ENCODE assay signal across 1 cellular context in the genomic region with DNA sequence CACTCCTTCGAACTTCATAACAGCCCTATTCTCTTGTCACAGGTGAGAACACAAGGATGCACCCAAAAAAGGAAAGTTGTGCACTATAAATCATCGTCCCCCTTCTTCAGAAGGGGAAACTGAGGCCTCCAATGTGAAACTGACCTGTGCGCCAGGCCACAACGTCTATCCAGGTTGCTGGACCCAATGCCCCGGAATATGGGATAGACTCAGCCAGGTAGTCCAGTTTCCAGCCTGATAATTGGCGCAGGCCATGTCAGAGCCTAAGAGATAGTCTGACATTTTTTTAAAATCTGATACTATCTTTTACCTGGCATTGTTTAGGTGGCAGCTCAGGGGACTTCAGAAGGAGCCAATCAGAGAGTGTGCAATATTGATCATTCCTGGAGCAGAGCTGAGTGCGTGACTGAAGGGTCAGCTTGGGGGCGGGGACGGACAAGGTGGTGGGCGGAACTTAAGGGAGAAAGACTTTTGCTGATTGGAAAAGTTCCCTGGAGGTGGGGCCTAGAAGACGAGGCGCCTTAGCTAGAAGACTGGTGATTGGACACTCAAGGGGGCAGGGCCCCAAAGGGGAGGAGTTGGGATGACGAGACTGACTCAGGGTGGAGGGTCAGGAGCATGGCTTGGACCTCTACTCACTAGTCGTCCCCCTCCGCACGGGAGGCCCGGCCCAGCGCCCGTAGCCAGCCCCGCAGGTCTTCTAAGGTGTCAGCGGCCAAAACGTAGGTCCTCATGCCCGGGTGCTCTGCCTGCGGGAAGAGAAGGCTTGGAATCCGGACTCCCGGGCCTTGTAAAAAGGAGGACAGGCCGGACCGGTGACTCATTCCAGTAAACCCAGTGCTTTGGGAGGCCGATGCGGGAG.
A peak's percentile ranks its signal among the peaks of the same experiment; 100 is the strongest.
TF ChIP-seq lines count a peak whose summit lies in the region.

No MANE protein-coding gene starts in this region.

TF ChIP-seq in K562, 482 proteins besides CTCF, POLR2A, EP300 and RAD21 (continued from another document and continues in another):
- TF ChIP-seq NFIC (IDR thresholded peaks at IDR 0.05) (no peak), SRF (CRISPR knock-in tag; IDR thresholded peaks at IDR 0.05) (peak in 1 of 2 experiments; percentile 76; a peak in 1 of 4 replicates), ZNF253 (CRISPR knock-in tag; conservative IDR thresholded peaks at IDR 0.05) (no peak), CC2D1A (IDR thresholded peaks at IDR 0.05) (no peak), NFXL1 (CRISPR knock-in tag; IDR thresholded peaks at IDR 0.05) (no peak), BRF1 (IDR thresholded peaks at IDR 0.05; ENCODE audit: borderline replicate concordance, extremely low read depth, insufficient read length) (no peak), ZNF76 (CRISPR knock-in tag; IDR thresholded peaks at IDR 0.05; ENCODE audit: borderline replicate concordance) (no peak), MXI1 (IDR thresholded peaks at IDR 0.05; ENCODE audit: low read depth, low read length) (no peak), ZBTB7A (IDR thresholded peaks at IDR 0.05; ENCODE audit: borderline replicate concordance, control insufficient read depth, low read depth, low read length) (peak; percentile 30; the same call in 1 of the 2 replicates), BCOR (IDR thresholded peaks at IDR 0.05) (0 out of 2 replicates have a peak, but pooled peaks have one; percentile 16), KLF10 (CRISPR knock-in tag; IDR thresholded peaks at IDR 0.05) (no peak), EHMT2 (IDR thresholded peaks at IDR 0.05) (no peak), TFAM (CRISPR knock-in tag; conservative IDR thresholded peaks at IDR 0.05) (no peak), NEUROD1 (IDR thresholded peaks at IDR 0.05; ENCODE audit: borderline replicate concordance, low read depth, low read length, partially characterized antibody) (peak; percentile 15), POLR2B (IDR thresholded peaks at IDR 0.05; ENCODE audit: low read depth, partially characterized antibody) (no peak), ELF2 (CRISPR knock-in tag; IDR thresholded peaks at IDR 0.05) (no peak), FOXJ2 (tag; IDR thresholded peaks at IDR 0.05) (no peak), CHD4 (IDR thresholded peaks at IDR 0.05; ENCODE audit: insufficient read depth, insufficient replicate concordance, low read depth, low read length, poor library complexity, severe bottlenecking) (no peak), SP1 (CRISPR knock-in tag; IDR thresholded peaks at IDR 0.05) (peak; percentile 85), ATF1 (CRISPR knock-in tag; IDR thresholded peaks at IDR 0.05) (no peak), ATF1 (tag; IDR thresholded peaks at IDR 0.05) (peak; percentile 84), NR2C1 (IDR thresholded peaks at IDR 0.05) (0 out of 2 replicates have a peak, but pooled peaks have one; percentile 6), NR2C1 (tag; IDR thresholded peaks at IDR 0.05) (no peak), HDAC8 (tag; IDR thresholded peaks at IDR 0.05) (no peak), ATF7 (IDR thresholded peaks at IDR 0.05) (peak; percentile 83), GATAD2B (IDR thresholded peaks at IDR 0.05; ENCODE audit: borderline replicate concordance) (no peak), SMAD3 (CRISPR knock-in tag; conservative IDR thresholded peaks at IDR 0.05) (no peak), JUN (IDR thresholded peaks at IDR 0.05; ENCODE audit: borderline replicate concordance, low read depth, low read length) (0 out of 2 replicates have a peak, but pooled peaks have one; percentile 16), JUN (CRISPR knock-in tag; IDR thresholded peaks at IDR 0.05; ENCODE audit: borderline replicate concordance) (no peak), ILF3 (IDR thresholded peaks at IDR 0.05; ENCODE audit: borderline replicate concordance) (no peak), MEIS2 (IDR thresholded peaks at IDR 0.05; ENCODE audit: partially characterized antibody) (peak; percentile 17), FOSL1 (tag; conservative IDR thresholded peaks at IDR 0.05) (peak; percentile 93), ZC3H11A (IDR thresholded peaks at IDR 0.05; ENCODE audit: low read depth, low read length) (no peak), TEAD1 (CRISPR knock-in tag; IDR thresholded peaks at IDR 0.05) (0 out of 4 replicates have a peak, but pooled peaks of 1 of the 2 experiments have one; percentile 49), GATA2 (CRISPR knock-in tag; IDR thresholded peaks at IDR 0.05) (no peak), TAF7 (tag; IDR thresholded peaks at IDR 0.05) (no peak), FOXA1 (IDR thresholded peaks at IDR 0.05; ENCODE audit: borderline replicate concordance) (no peak), RBFOX2 (IDR thresholded peaks at IDR 0.05; ENCODE audit: low read depth, low read length) (peak; percentile 82), ZNF780A (CRISPR knock-in tag; IDR thresholded peaks at IDR 0.05) (no peak), HNRNPK (IDR thresholded peaks at IDR 0.05; ENCODE audit: low read depth, low read length, poor library complexity, severe bottlenecking) (no peak), ZNF232 (CRISPR knock-in tag; IDR thresholded peaks at IDR 0.05) (no peak), ESRRA (IDR thresholded peaks at IDR 0.05; ENCODE audit: borderline replicate concordance, low read depth) (0 out of 2 replicates have a peak, but pooled peaks have one; percentile 16), TCF7 (IDR thresholded peaks at IDR 0.05; ENCODE audit: borderline replicate concordance) (no peak), CHD2 (IDR thresholded peaks at IDR 0.05; ENCODE audit: low read depth, low read length) (peak; percentile 32; the same call in 1 of the 2 replicates), ZNF699 (CRISPR knock-in tag; IDR thresholded peaks at IDR 0.05; ENCODE audit: insufficient replicate concordance) (no peak), TEAD4 (IDR thresholded peaks at IDR 0.05; ENCODE audit: low read length) (no peak), TEAD4 (CRISPR knock-in tag; IDR thresholded peaks at IDR 0.05; ENCODE audit: borderline replicate concordance) (no peak), ZBTB8A (IDR thresholded peaks at IDR 0.05; ENCODE audit: partially characterized antibody) (no peak), ARNT (IDR thresholded peaks at IDR 0.05) (0 out of 4 replicates have a peak, but pooled peaks of 1 of the 2 experiments have one; percentile 24), MAZ (CRISPR knock-in tag; conservative IDR thresholded peaks at IDR 0.05 in 1 of 2, IDR thresholded peaks at IDR 0.05 in 1 of 2) (peak in 1 of 2 experiments; percentile 41; a peak in 2 of 4 replicates), POLR2H (tag; IDR thresholded peaks at IDR 0.05; ENCODE audit: low read depth) (no peak)
- TF ChIP-seq, protein P1, sequence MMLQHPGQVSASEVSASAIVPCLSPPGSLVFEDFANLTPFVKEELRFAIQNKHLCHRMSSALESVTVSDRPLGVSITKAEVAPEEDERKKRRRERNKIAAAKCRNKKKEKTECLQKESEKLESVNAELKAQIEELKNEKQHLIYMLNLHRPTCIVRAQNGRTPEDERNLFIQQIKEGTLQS (IDR thresholded peaks at IDR 0.05), result peak; percentile 95
- TF ChIP-seq, protein P1 (CRISPR knock-in tag; conservative IDR thresholded peaks at IDR 0.05), result no peak; the same call in 1 of the 2 replicates
- TF ChIP-seq, protein P2, sequence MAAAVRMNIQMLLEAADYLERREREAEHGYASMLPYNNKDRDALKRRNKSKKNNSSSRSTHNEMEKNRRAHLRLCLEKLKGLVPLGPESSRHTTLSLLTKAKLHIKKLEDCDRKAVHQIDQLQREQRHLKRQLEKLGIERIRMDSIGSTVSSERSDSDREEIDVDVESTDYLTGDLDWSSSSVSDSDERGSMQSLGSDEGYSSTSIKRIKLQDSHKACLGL (CRISPR knock-in tag; IDR thresholded peaks at IDR 0.05; ENCODE audit: borderline replicate concordance, poor library complexity, severe bottlenecking), result no peak
- TF ChIP-seq, protein P3, sequence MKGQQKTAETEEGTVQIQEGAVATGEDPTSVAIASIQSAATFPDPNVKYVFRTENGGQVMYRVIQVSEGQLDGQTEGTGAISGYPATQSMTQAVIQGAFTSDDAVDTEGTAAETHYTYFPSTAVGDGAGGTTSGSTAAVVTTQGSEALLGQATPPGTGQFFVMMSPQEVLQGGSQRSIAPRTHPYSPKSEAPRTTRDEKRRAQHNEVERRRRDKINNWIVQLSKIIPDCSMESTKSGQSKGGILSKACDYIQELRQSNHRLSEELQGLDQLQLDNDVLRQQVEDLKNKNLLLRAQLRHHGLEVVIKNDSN (CRISPR knock-in tag; IDR thresholded peaks at IDR 0.05), result no peak
- TF ChIP-seq, protein P4, sequence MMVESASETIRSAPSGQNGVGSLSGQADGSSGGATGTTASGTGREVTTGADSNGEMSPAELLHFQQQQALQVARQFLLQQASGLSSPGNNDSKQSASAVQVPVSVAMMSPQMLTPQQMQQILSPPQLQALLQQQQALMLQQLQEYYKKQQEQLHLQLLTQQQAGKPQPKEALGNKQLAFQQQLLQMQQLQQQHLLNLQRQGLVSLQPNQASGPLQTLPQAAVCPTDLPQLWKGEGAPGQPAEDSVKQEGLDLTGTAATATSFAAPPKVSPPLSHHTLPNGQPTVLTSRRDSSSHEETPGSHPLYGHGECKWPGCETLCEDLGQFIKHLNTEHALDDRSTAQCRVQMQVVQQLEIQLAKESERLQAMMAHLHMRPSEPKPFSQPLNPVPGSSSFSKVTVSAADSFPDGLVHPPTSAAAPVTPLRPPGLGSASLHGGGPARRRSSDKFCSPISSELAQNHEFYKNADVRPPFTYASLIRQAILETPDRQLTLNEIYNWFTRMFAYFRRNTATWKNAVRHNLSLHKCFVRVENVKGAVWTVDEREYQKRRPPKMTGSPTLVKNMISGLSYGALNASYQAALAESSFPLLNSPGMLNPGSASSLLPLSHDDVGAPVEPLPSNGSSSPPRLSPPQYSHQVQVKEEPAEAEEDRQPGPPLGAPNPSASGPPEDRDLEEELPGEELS (CRISPR knock-in tag; IDR thresholded peaks at IDR 0.05; ENCODE audit: borderline replicate concordance), result no peak
- TF ChIP-seq, protein P5, sequence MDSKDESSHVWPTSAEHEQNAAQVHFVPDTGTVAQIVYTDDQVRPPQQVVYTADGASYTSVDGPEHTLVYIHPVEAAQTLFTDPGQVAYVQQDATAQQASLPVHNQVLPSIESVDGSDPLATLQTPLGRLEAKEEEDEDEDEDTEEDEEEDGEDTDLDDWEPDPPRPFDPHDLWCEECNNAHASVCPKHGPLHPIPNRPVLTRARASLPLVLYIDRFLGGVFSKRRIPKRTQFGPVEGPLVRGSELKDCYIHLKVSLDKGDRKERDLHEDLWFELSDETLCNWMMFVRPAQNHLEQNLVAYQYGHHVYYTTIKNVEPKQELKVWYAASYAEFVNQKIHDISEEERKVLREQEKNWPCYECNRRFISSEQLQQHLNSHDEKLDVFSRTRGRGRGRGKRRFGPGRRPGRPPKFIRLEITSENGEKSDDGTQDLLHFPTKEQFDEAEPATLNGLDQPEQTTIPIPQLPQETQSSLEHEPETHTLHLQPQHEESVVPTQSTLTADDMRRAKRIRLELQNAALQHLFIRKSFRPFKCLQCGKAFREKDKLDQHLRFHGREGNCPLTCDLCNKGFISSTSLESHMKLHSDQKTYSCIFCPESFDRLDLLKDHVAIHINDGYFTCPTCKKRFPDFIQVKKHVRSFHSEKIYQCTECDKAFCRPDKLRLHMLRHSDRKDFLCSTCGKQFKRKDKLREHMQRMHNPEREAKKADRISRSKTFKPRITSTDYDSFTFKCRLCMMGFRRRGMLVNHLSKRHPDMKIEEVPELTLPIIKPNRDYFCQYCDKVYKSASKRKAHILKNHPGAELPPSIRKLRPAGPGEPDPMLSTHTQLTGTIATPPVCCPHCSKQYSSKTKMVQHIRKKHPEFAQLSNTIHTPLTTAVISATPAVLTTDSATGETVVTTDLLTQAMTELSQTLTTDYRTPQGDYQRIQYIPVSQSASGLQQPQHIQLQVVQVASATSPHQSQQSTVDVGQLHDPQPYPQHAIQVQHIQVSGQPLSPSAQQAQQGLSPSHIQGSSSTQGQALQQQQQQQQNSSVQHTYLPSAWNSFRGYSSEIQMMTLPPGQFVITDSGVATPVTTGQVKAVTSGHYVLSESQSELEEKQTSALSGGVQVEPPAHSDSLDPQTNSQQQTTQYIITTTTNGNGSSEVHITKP (IDR thresholded peaks at IDR 0.05; ENCODE audit: partially characterized antibody), result peak; percentile 57
- TF ChIP-seq, protein P6, sequence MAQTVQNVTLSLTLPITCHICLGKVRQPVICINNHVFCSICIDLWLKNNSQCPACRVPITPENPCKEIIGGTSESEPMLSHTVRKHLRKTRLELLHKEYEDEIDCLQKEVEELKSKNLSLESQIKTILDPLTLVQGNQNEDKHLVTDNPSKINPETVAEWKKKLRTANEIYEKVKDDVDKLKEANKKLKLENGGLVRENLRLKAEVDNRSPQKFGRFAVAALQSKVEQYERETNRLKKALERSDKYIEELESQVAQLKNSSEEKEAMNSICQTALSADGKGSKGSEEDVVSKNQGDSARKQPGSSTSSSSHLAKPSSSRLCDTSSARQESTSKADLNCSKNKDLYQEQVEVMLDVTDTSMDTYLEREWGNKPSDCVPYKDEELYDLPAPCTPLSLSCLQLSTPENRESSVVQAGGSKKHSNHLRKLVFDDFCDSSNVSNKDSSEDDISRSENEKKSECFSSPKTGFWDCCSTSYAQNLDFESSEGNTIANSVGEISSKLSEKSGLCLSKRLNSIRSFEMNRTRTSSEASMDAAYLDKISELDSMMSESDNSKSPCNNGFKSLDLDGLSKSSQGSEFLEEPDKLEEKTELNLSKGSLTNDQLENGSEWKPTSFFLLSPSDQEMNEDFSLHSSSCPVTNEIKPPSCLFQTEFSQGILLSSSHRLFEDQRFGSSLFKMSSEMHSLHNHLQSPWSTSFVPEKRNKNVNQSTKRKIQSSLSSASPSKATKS (CRISPR knock-in tag; IDR thresholded peaks at IDR 0.05), result no peak
- TF ChIP-seq, protein P7, sequence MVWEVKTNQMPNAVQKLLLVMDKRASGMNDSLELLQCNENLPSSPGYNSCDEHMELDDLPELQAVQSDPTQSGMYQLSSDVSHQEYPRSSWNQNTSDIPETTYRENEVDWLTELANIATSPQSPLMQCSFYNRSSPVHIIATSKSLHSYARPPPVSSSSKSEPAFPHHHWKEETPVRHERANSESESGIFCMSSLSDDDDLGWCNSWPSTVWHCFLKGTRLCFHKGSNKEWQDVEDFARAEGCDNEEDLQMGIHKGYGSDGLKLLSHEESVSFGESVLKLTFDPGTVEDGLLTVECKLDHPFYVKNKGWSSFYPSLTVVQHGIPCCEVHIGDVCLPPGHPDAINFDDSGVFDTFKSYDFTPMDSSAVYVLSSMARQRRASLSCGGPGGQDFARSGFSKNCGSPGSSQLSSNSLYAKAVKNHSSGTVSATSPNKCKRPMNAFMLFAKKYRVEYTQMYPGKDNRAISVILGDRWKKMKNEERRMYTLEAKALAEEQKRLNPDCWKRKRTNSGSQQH (CRISPR knock-in tag; IDR thresholded peaks at IDR 0.05), result no peak
